9 cellular contexts compared by ENCODE assay signal in the genomic region with DNA sequence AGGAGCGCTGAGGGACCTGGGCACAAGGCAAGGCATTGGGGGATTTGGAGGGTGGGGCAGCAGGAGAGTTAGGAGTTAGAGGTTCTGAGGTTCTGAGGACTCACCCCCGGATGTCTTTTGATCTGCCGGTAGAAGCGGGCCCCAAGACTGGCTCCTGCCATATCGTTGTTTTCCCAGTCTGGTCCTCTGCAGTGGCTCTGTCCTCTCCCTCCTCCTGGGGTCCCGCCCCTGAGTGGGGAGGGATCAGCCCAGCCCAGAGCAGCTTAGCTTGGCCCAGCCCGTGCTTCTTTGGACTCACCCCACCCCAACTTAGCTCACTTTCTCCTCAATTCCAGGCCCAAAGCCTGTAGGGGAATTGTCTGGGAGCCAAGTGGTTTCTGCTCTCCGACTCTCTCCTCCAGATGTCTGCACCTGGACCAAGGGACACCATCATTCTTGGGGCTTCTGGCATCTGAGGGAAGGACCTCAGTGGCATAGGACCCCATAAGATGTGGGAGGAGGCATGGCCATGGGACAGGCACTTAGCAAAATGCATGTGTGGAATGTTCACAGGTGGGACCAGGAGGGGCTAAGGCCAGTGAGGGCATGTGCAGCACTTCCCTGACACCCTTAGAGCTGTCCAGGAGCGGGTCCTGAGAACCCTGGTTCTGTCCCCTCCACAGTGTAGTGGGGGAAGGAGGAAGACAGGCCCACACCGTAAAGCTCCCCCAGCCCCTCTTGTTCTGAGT. TPM values are rescaled to one million over a fixed set of nuclear protein-coding genes. Genes with fewer than 3 reads are reported as not detected.
DNase-seq lines count a peak whose midpoint lies in the region; ATAC-seq, FAIRE-seq and TF ChIP-seq lines count a peak whose summit lies in the region.
"Had no signal": no experiment of that assay in that cellular context is flagged by ENCODE, and none has a peak within 500 bp of the region (broad histone marks: within the 10 kb centered on the region; RNA-seq: fewer than 3 reads in every experiment).

No MANE protein-coding gene starts in this region.

- ATAC-seq in activated naive CD8-positive, alpha-beta T cell treated with anti-CD3 and anti-CD28 coated beads, Interleukin-2, amount 10 ng/mL, durations not matched to agents 7 days and 5 days (ENCODE audit: low read depth) = no peak
- ATAC-seq in aorta (ENCODE audit: low FRiP score) (no peak), GM21723 (IDR thresholded peaks at IDR 0.05; ENCODE audit: unreplicated experiment) (no peak)

- peaks cover 35% of the 10 kb centered on the region for H3K27me3 Mint-ChIP-seq in activated naive CD8-positive, alpha-beta T cell treated with anti-CD3 and anti-CD28 coated beads, Interleukin-2, amount 10 ng/mL, durations not matched to agents 7 days and 5 days

- peaks cover 49% of the 10 kb centered on the region for H3K4me1 Mint-ChIP-seq in activated naive CD8-positive, alpha-beta T cell treated with anti-CD3 and anti-CD28 coated beads, Interleukin-2, amount 10 ng/mL, durations not matched to agents 7 days and 5 days

- POLR2A ChIA-PET in activated naive CD8-positive, alpha-beta T cell treated with anti-CD3 and anti-CD28 coated beads, Interleukin-2, amount 10 ng/mL, durations not matched to agents 7 days and 5 days (lab: Charles Lee) = interaction anchor here (4.2 to 8.8 kb wide), 3 partner anchors 9 to 23 kb away, joined by 22 to 71 read pairs (median 57); partner anchors contain the start of gene SHMT2

- H3K27me3 ChIP-seq in liver (ENCODE audit: control insufficient read depth in 4 of 4, insufficient read depth in 4 of 4, low read length in 3 of 4) (peaks cover 0 to 9% (median 0%) of the 10 kb centered on the region in 4 donors), aorta (ENCODE audit: control insufficient read depth in 1 of 2, insufficient read depth in 2 of 2, low read length in 1 of 2) (no peaks in the 10 kb centered on the region)

- H3K9me3 ChIP-seq in liver (ENCODE audit: control insufficient read depth in 4 of 4, low read length in 3 of 4) = no peaks in the 10 kb centered on the region
- H3K9me3 ChIP-seq in aorta (ENCODE audit: control insufficient read depth, low read length) = no peaks in the 10 kb centered on the region

- no peak overlapping the region for H3K9ac ChIP-seq in liver (ENCODE audit: low read depth in 1 of 2, low read length in 2 of 2)

- peaks cover 25 to 52% (median 44%) of the 10 kb centered on the region in 4 donors for H3K4me1 ChIP-seq in liver (ENCODE audit: control insufficient read depth in 4 of 4, insufficient read depth in 4 of 4, low read length in 3 of 4)
- H3K4me1 ChIP-seq in aorta (ENCODE audit: control insufficient read depth in 1 of 2, insufficient read depth in 2 of 2, low read length in 2 of 2) = no peaks in the 10 kb centered on the region

- no peak for FAIRE-seq in HTR-8/SVneo (lab: Jason Lieb, UNC)

- H3K36me3 ChIP-seq in liver (ENCODE audit: control insufficient read depth in 4 of 4, insufficient read depth in 3 of 4, low read depth in 1 of 4, low read length in 3 of 4) = peaks cover 10 to 17% (median 14%) of the 10 kb centered on the region in 4 donors
- H3K36me3 ChIP-seq in aorta (ENCODE audit: control insufficient read depth in 1 of 2, insufficient read depth in 2 of 2, low read length in 1 of 2) = peaks cover 0 to 8% of the 10 kb centered on the region in 2 donors

- H3K4me3 ChIP-seq in liver (ENCODE audit: low read depth in 1 of 3, low read length in 3 of 3) = no peak overlapping the region
- no peak overlapping the region for H3K4me3 ChIP-seq in aorta (ENCODE audit: low read length in 2 of 2)

- H3K36me3 Mint-ChIP-seq in activated naive CD8-positive, alpha-beta T cell treated with anti-CD3 and anti-CD28 coated beads, Interleukin-2, amount 10 ng/mL, durations not matched to agents 7 days and 5 days = peaks cover 27% of the 10 kb centered on the region

- DNase-seq in stimulated activated CD4-positive, alpha-beta T cell treated with anti-CD3 and anti-CD28 coated beads, Interleukin-15, amount 100 ng/mL, for 24 hours = peak; percentile 42
- DNase-seq in stimulated activated CD4-positive, alpha-beta T cell treated with anti-CD3 and anti-CD28 coated beads, Interleukin-4, amount 100 ng/mL, for 24 hours = no peak
- peak; percentile 46 for DNase-seq in activated naive CD8-positive, alpha-beta T cell treated with anti-CD3 and anti-CD28 coated beads, Interleukin-2, amount 10 ng/mL, durations not matched to agents 7 days and 5 days
- peak; percentile 73 to 81 for DNase-seq in aorta
- no peak for DNase-seq in stimulated activated CD4-positive, alpha-beta T cell treated with anti-CD3 and anti-CD28 coated beads, Interleukin-1b, Interleukin-23, amount 100 ng/mL, for 48 hours
- no peak for DNase-seq in HTR-8/SVneo (ENCODE audit: insufficient read length, low spot score)
- DNase-seq: activated CD4-positive, CD25-positive, alpha-beta regulatory T cell had no signal

- H3K9me3 Mint-ChIP-seq in activated naive CD8-positive, alpha-beta T cell treated with anti-CD3 and anti-CD28 coated beads, Interleukin-2, amount 10 ng/mL, durations not matched to agents 7 days and 5 days = no peaks in the 10 kb centered on the region

- no peak for TF ChIP-seq RAD21 in liver (IDR thresholded peaks at IDR 0.05)

- TF ChIP-seq CTCF in liver (IDR thresholded peaks at IDR 0.05; ENCODE audit: low read depth, low read length, missing input control) = no peak

- 45% methylated on average over 10 of the region's 10 CpGs for WGBS in liver
- 55 to 57% methylated on average over 10 of the region's 10 CpGs for WGBS in aorta, 2 donors

- no peak overlapping the region for H3K27ac ChIP-seq in liver (ENCODE audit: low read depth in 1 of 2, low read length in 2 of 2)
- no peak overlapping the region for H3K27ac ChIP-seq in aorta (ENCODE audit: low read depth in 1 of 2, low read length in 2 of 2)

- intact Hi-C loops in aorta (cut with DNase I) = no loop called here

- no peak overlapping the region for H3K27ac Mint-ChIP-seq in activated naive CD8-positive, alpha-beta T cell treated with anti-CD3 and anti-CD28 coated beads, Interleukin-2, amount 10 ng/mL, durations not matched to agents 7 days and 5 days

- peak overlapping the region; percentile 64 for H3K4me3 Mint-ChIP-seq in activated naive CD8-positive, alpha-beta T cell treated with anti-CD3 and anti-CD28 coated beads, Interleukin-2, amount 10 ng/mL, durations not matched to agents 7 days and 5 days

TF ChIP-seq in liver, 16 proteins besides CTCF, POLR2A, EP300 and RAD21:
- TF ChIP-seq, protein P1, sequence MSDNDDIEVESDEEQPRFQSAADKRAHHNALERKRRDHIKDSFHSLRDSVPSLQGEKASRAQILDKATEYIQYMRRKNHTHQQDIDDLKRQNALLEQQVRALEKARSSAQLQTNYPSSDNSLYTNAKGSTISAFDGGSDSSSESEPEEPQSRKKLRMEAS (IDR thresholded peaks at IDR 0.05) = no peak
- no peak for TF ChIP-seq FOXA2 (IDR thresholded peaks at IDR 0.05)
- no peak for TF ChIP-seq NR2F2 (IDR thresholded peaks at IDR 0.05)
- TF ChIP-seq RXRA (IDR thresholded peaks at IDR 0.05) = no peak
- TF ChIP-seq, protein P2, sequence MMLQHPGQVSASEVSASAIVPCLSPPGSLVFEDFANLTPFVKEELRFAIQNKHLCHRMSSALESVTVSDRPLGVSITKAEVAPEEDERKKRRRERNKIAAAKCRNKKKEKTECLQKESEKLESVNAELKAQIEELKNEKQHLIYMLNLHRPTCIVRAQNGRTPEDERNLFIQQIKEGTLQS (IDR thresholded peaks at IDR 0.05) = no peak
- TF ChIP-seq, protein P3, sequence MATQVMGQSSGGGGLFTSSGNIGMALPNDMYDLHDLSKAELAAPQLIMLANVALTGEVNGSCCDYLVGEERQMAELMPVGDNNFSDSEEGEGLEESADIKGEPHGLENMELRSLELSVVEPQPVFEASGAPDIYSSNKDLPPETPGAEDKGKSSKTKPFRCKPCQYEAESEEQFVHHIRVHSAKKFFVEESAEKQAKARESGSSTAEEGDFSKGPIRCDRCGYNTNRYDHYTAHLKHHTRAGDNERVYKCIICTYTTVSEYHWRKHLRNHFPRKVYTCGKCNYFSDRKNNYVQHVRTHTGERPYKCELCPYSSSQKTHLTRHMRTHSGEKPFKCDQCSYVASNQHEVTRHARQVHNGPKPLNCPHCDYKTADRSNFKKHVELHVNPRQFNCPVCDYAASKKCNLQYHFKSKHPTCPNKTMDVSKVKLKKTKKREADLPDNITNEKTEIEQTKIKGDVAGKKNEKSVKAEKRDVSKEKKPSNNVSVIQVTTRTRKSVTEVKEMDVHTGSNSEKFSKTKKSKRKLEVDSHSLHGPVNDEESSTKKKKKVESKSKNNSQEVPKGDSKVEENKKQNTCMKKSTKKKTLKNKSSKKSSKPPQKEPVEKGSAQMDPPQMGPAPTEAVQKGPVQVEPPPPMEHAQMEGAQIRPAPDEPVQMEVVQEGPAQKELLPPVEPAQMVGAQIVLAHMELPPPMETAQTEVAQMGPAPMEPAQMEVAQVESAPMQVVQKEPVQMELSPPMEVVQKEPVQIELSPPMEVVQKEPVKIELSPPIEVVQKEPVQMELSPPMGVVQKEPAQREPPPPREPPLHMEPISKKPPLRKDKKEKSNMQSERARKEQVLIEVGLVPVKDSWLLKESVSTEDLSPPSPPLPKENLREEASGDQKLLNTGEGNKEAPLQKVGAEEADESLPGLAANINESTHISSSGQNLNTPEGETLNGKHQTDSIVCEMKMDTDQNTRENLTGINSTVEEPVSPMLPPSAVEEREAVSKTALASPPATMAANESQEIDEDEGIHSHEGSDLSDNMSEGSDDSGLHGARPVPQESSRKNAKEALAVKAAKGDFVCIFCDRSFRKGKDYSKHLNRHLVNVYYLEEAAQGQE (IDR thresholded peaks at IDR 0.05) = peak; percentile 25
- TF ChIP-seq SP1 (IDR thresholded peaks at IDR 0.05) = no peak

RNA-seq across cellular contexts. Expression of gene SHMT2, which starts 7.6 kb away (rescaled TPM):
- total RNA-seq in activated naive CD8-positive, alpha-beta T cell treated with anti-CD3 and anti-CD28 coated beads, Interleukin-2, amount 10 ng/mL, durations not matched to agents 7 days and 5 days = 100 to 1,000 TPM; 142 to 159 TPM
- total RNA-seq in liver (100 to 1,000 TPM in 1 of 2 donors, 10 to 100 TPM in 1; 66.7 to 236 TPM), aorta (10 to 100 TPM; 50.3 to 59.1 TPM)
- polyA plus RNA-seq in liver (100 to 1,000 TPM; 121 to 276 TPM), aorta (10 to 100 TPM; 34.3 to 53.4 TPM)

RNA-seq across cellular contexts. Expression of gene STAC3, which starts 13.9 kb away (rescaled TPM):
- 10 to 100 TPM; 10.7 to 11.4 TPM for total RNA-seq in activated naive CD8-positive, alpha-beta T cell treated with anti-CD3 and anti-CD28 coated beads, Interleukin-2, amount 10 ng/mL, durations not matched to agents 7 days and 5 days
- total RNA-seq in liver (1 to 10 TPM in 1 of 2 donors, under 1 TPM in 1; 0.84 to 1.1 TPM), aorta (1 to 10 TPM; 3.2 to 5.8 TPM)
- polyA plus RNA-seq in liver (1 to 10 TPM in 1 of 2 donors, under 1 TPM in 1; 0.19 to 1.3 TPM), aorta (1 to 10 TPM in 1 of 2 donors, under 1 TPM in 1; 0.82 to 5.0 TPM)

RNA-seq across cellular contexts. Expression of gene NXPH4, which starts 20.5 kb away (rescaled TPM):
- 1 to 10 TPM; 1.7 to 2.4 TPM for total RNA-seq in activated naive CD8-positive, alpha-beta T cell treated with anti-CD3 and anti-CD28 coated beads, Interleukin-2, amount 10 ng/mL, durations not matched to agents 7 days and 5 days
- total RNA-seq in liver = not detected
- under 1 TPM in 1 of 2 donors, not detected in 1; 0.15 TPM for polyA plus RNA-seq in liver
- total RNA-seq in aorta = 1 to 10 TPM in 1 of 2 donors, under 1 TPM in 1; 0.55 to 1.2 TPM
- polyA plus RNA-seq in aorta = under 1 TPM; 0.31 to 0.38 TPM

Comparison
In these comparisons a context has a peak if more than half of its experiments do, and no peak if none do; other contexts are left out.
1. DNase-seq: peak in stimulated activated CD4-positive, alpha-beta T cell treated with anti-CD3 and anti-CD28 coated beads, Interleukin-15, amount 100 ng/mL, for 24 hours (single experiment), activated naive CD8-positive, alpha-beta T cell treated with anti-CD3 and anti-CD28 coated beads, Interleukin-2, amount 10 ng/mL, durations not matched to agents 7 days and 5 days (single experiment) and aorta (2 of 2); none in stimulated activated CD4-positive, alpha-beta T cell treated with anti-CD3 and anti-CD28 coated beads, Interleukin-4, amount 100 ng/mL, for 24 hours (single experiment), stimulated activated CD4-positive, alpha-beta T cell treated with anti-CD3 and anti-CD28 coated beads, Interleukin-1b, Interleukin-23, amount 100 ng/mL, for 48 hours (single experiment) and HTR-8/SVneo (single experiment).